ENCODE assay signal across 14 cellular contexts in the genomic region with DNA sequence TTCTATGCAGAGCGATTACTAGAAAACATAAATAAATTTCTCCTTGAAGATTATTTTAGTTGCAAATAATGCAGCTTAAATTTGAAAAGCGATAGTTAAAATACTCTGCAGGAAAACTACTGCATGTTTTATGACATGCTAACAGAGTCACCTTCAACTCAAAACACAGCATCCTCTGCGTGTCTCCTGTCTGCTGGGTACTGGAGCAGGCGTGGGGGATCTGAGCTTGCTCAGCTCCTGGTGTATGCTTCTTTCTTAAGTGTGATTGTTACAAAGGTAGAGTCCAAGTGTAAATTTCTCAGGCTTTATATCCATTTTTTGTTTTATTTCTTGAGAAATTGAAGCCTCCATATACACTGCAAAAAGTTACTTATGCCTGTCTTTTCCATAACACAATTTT. TPM values are rescaled to one million over a fixed set of nuclear protein-coding genes. Genes with fewer than 3 reads are reported as not detected.
DNase-seq lines count a peak whose midpoint lies in the region; ATAC-seq, FAIRE-seq and TF ChIP-seq lines count a peak whose summit lies in the region.
"Had no signal": no experiment of that assay in that cellular context is flagged by ENCODE, and none has a peak within 500 bp of the region (broad histone marks: within the 10 kb centered on the region; RNA-seq: fewer than 3 reads in every experiment).

No MANE protein-coding gene starts in this region.

- ATAC-seq in GM19395 (IDR thresholded peaks at IDR 0.05; ENCODE audit: unreplicated experiment), result no peak
- no peak for ATAC-seq in left ventricle myocardium superior
- ATAC-seq: GM12878 had no signal

- no peak overlapping the region for H2AFZ ChIP-seq in hepatocyte
- H2AFZ ChIP-seq: GM23248 had no signal

- peaks cover 27% of the 10 kb centered on the region for H3K4me1 Mint-ChIP-seq in nephron

- H3K9me3 ChIP-seq in HEK293 (ENCODE audit: control insufficient read depth, insufficient read depth, low read depth, low read length), result no peaks in the 10 kb centered on the region
- H3K9me3 ChIP-seq in hepatocyte (ENCODE audit: low read depth), result no peaks in the 10 kb centered on the region
- H3K9me3 ChIP-seq: BLaER1 had no signal

- CTCF ChIA-PET in HEK293 (lab: Yijun Ruan, JAX), result interaction anchor here (0.7 kb wide), 1 partner anchor 12 kb away, joined by 3 read pairs; no protein-coding TSS in a partner anchor

- H3K79me2 ChIP-seq in hepatocyte, result peaks cover 50% of the 10 kb centered on the region

- peak overlapping the region; percentile 7 to 24 (median 20) for H3K27ac Mint-ChIP-seq in nephron

- POLR2A ChIA-PET in HEK293 (lab: Yijun Ruan, JAX), result interaction anchor here (0.6 kb wide), 1 partner anchor 16 kb away, joined by 4 read pairs; the partner anchor contains the start of gene SPATA13

- intact Hi-C loops in left ventricle myocardium superior (cut with micrococcal nuclease), result no loop called here

- H3K4me1 ChIP-seq in HEK293 (ENCODE audit: control insufficient read depth, insufficient read depth, low read length), result peaks cover 8% of the 10 kb centered on the region
- no peaks in the 10 kb centered on the region for H3K4me1 ChIP-seq in hepatocyte (ENCODE audit: insufficient read depth)
- H3K4me1 ChIP-seq: BLaER1 had no signal

- no peaks in the 10 kb centered on the region for H3K9me2 ChIP-seq in hepatocyte (replicated peaks; ENCODE audit: insufficient read depth)

- no peak overlapping the region for H3K4me3 Mint-ChIP-seq in nephron

- H3K36me3 Mint-ChIP-seq in nephron (ENCODE audit: low read depth), result peaks cover 7% of the 10 kb centered on the region

- WGBS in hepatocyte (ENCODE audit: low lambda C conversion rate, missing lambda C conversion rate), result 82% methylated on average over 4 of the region's 4 CpGs

- H4K20me1 ChIP-seq in hepatocyte (ENCODE audit: insufficient read depth, poor library complexity, severe bottlenecking), result no peaks in the 10 kb centered on the region
- H4K20me1 ChIP-seq: BLaER1 had no signal

- H3K27ac ChIP-seq in HEK293 (ENCODE audit: extremely low read depth, low read depth, low read length) (no peak overlapping the region), VCaP (peak overlapping the region; percentile 29; the same call in 1 of the 2 replicates), hepatocyte (peak overlapping the region; percentile 16)
- H3K27ac ChIP-seq: BLaER1, GM23248 had no signal

- H3K36me3 ChIP-seq in HEK293 (ENCODE audit: control insufficient read depth in 2 of 2, insufficient read depth in 1 of 2, low read length in 2 of 2) (no peaks in the 10 kb centered on the region), hepatocyte (replicated peaks; ENCODE audit: insufficient read depth, low read depth) (no peaks in the 10 kb centered on the region)
- H3K36me3 ChIP-seq: BLaER1 had no signal

- H3K27me3 ChIP-seq in hepatocyte, result no peaks in the 10 kb centered on the region
- H3K27me3 ChIP-seq: BLaER1 had no signal

- no peak overlapping the region for H3K4me3 ChIP-seq in HEK293 (ENCODE audit: low read depth, low read length)
- H3K4me3 ChIP-seq in hepatocyte, result no peak overlapping the region
- H3K4me3 ChIP-seq: BLaER1, GM12878, GM23248 had no signal

- TF ChIP-seq CTCF in HEK293 (tag by site-specific recombination; IDR thresholded peaks at IDR 0.05) (no peak), VCaP (conservative IDR thresholded peaks at IDR 0.05) (no peak), hepatocyte (IDR thresholded peaks at IDR 0.05; ENCODE audit: poor library complexity) (no peak), nephron (IDR thresholded peaks at IDR 0.05; ENCODE audit: unreplicated experiment in 3 of 3) (no peak), D721Med (IDR thresholded peaks at IDR 0.05; ENCODE audit: insufficient read depth, missing control alignments) (no peak)

- no peak for DNase-seq in hepatocyte (ENCODE audit: low spot score)
- no peak for DNase-seq in AML-193 (lab: John Stamatoyannopoulos, UW)
- no peak for DNase-seq in left ventricle myocardium superior
- DNase-seq in D721Med (ENCODE audit: insufficient read length, low spot score), result no peak
- DNase-seq: DMS 273 treated with DMSO at 0.1 percent for 48 hours, GM23248, H7 had no signal

- peak overlapping the region; percentile 17 for H3K4me2 ChIP-seq in hepatocyte
- H3K4me2 ChIP-seq: BLaER1 had no signal

- no peak for FAIRE-seq in D721Med (lab: Jason Lieb, UNC)
- FAIRE-seq: GM12878, GM18507 had no signal

- H3K9me3 Mint-ChIP-seq in nephron, result no peaks in the 10 kb centered on the region

- no peaks in the 10 kb centered on the region for H3K27me3 Mint-ChIP-seq in nephron (ENCODE audit: low read depth)

TF ChIP-seq in HEK293, 187 proteins besides CTCF, POLR2A, EP300 and RAD21:
- no peak for TF ChIP-seq ZBTB20 (tag by site-specific recombination; IDR thresholded peaks at IDR 0.05)
- TF ChIP-seq, protein P1, sequence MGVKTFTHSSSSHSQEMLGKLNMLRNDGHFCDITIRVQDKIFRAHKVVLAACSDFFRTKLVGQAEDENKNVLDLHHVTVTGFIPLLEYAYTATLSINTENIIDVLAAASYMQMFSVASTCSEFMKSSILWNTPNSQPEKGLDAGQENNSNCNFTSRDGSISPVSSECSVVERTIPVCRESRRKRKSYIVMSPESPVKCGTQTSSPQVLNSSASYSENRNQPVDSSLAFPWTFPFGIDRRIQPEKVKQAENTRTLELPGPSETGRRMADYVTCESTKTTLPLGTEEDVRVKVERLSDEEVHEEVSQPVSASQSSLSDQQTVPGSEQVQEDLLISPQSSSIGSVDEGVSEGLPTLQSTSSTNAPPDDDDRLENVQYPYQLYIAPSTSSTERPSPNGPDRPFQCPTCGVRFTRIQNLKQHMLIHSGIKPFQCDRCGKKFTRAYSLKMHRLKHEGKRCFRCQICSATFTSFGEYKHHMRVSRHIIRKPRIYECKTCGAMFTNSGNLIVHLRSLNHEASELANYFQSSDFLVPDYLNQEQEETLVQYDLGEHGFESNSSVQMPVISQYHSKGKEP (tag by site-specific recombination; IDR thresholded peaks at IDR 0.05), result peak; percentile 59; the same call in 1 of the 2 replicates

RNA-seq across cellular contexts. Expression of gene SPATA13, which starts 15.3 kb away (rescaled TPM):
- total RNA-seq in hepatocyte, result 9.6 and 19.4 TPM in 2 replicates
- polyA plus RNA-seq in hepatocyte, result 12.4 and 12.9 TPM in 2 replicates
- 7.6 TPM for total RNA-seq in left ventricle myocardium superior
